ENCODE assay signal across 9 cellular contexts in the genomic region with DNA sequence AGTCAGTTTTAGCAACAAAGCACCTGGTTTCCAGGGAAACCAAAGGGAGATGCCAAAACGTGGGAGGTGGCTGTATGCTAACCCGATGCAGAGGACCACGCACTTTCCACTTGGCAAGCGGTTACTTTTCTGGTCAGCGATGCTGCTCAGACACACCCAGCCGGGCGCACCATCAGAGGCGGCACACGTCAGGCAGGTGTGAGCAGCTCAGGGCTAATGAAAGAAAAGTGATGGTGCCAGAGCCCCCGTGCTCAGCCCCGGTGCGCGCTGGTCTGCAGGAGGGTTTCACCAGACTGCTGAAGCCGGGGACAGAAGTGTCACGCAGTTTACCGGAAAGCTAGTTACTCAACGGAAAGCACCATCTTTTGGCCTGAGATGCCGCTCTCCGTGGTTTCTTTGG. TPM values are rescaled to one million over a fixed set of nuclear protein-coding genes. Genes with fewer than 3 reads are reported as not detected.
DNase-seq lines count a peak whose midpoint lies in the region; ATAC-seq, FAIRE-seq and TF ChIP-seq lines count a peak whose summit lies in the region.
"Had no signal": no experiment of that assay in that cellular context is flagged by ENCODE, and none has a peak within 500 bp of the region (broad histone marks: within the 10 kb centered on the region; RNA-seq: fewer than 3 reads in every experiment).

No MANE protein-coding gene starts in this region.

- TF ChIP-seq EP300 in HepG2 (IDR thresholded peaks at IDR 0.05; ENCODE audit: low read depth in 2 of 2, low read length in 2 of 2) (no peak), HepG2 (CRISPR knock-in tag; IDR thresholded peaks at IDR 0.05; ENCODE audit: borderline replicate concordance) (no peak), K562 (IDR thresholded peaks at IDR 0.05; ENCODE audit: low read length) (no peak)

- in situ Hi-C loops in HepG2 (cut with HindIII; ENCODE audit: extremely low pct_ligation_motif_present, low pct_unique_long_range_greater_than_20kb) (no loop called here), K562 (cut with MboI) (loop anchor here (25.0 kb wide), 2 partner anchors 832 to 1032 kb away; a partner anchor contains a TSS)

- intact Hi-C loops in HepG2 (cut with micrococcal nuclease; ENCODE audit: unreplicated experiment) (no loop called here), right lobe of liver (cut with DNase I) (no loop called here), K562 (cut with micrococcal nuclease) (no loop called here)

- no peaks in the 10 kb centered on the region for H3K27me3 Mint-ChIP-seq in neural crest cell (ENCODE audit: low read depth)

- H3K36me3 ChIP-seq in HepG2 (replicated peaks in 1 of 2; ENCODE audit: control insufficient read depth in 1 of 2, insufficient read depth in 2 of 2, low read length in 2 of 2): peaks cover 4 to 22% of the 10 kb centered on the region in 2 experiments; a peak in 4 of 5 replicates
- H3K36me3 ChIP-seq in right lobe of liver: peaks cover 0 to 11% (median 4%) of the 10 kb centered on the region in 4 donors
- H3K36me3 ChIP-seq in K562 (ENCODE audit: control insufficient read depth, insufficient read depth, low read length): peaks cover 84% of the 10 kb centered on the region

- BruUV-seq in HepG2 (replicated peaks; lab: Mats Ljungman, UMichigan) (no TSS peak), K562 (replicated peaks; lab: Mats Ljungman, UMichigan) (no TSS peak)

- H3K9me3 ChIP-seq in HepG2 (ENCODE audit: low read length) (no peaks in the 10 kb centered on the region), right lobe of liver (no peaks in the 10 kb centered on the region), K562 (replicated peaks; ENCODE audit: control insufficient read depth, insufficient read depth, low read depth, low read length) (no peaks in the 10 kb centered on the region)

- ATAC-seq in HepG2: no peak
- ATAC-seq in right lobe of liver: no peak
- no peak for ATAC-seq in K562
- ATAC-seq in GM18505 (IDR thresholded peaks at IDR 0.05; ENCODE audit: unreplicated experiment): no peak

- no peak overlapping the region for H3K27ac Mint-ChIP-seq in neural crest cell (ENCODE audit: unreplicated experiment)

- H4K20me1 ChIP-seq in HepG2 (ENCODE audit: insufficient read depth, low read length) (no peaks in the 10 kb centered on the region), K562 (replicated peaks; ENCODE audit: control insufficient read depth, insufficient read depth, low read length) (peaks cover 11% of the 10 kb centered on the region)

- no peaks in the 10 kb centered on the region for H3K9me1 ChIP-seq in K562 (ENCODE audit: control insufficient read depth, insufficient read depth, low read length)

- H3K4me3 Mint-ChIP-seq in neural crest cell: peak overlapping the region; percentile 82

- H3K9ac ChIP-seq in HepG2 (ENCODE audit: insufficient read depth, low read depth, low read length) (peak overlapping the region; percentile 28; the same call in 1 of the 2 replicates), K562 (ENCODE audit: insufficient read depth in 1 of 2, low read depth in 2 of 2, low read length in 2 of 2) (peak overlapping the region in 1 of 2 experiments; percentile 43; a peak in 1 of 4 replicates)

- TF ChIP-seq RAD21 in HepG2 (CRISPR knock-in tag; IDR thresholded peaks at IDR 0.05): no peak
- TF ChIP-seq RAD21 in K562 (CRISPR knock-in tag; conservative IDR thresholded peaks at IDR 0.05 in 1 of 2, IDR thresholded peaks at IDR 0.05 in 1 of 2): no peak

- H3K4me1 Mint-ChIP-seq in neural crest cell: peaks cover 19% of the 10 kb centered on the region

- H3K4me2 ChIP-seq in HepG2 (ENCODE audit: low read depth, low read length): no peak overlapping the region
- no peak overlapping the region for H3K4me2 ChIP-seq in K562 (ENCODE audit: insufficient read depth, low read length)

- CTCF ChIA-PET in HepG2 (lab: Yijun Ruan, JAX; ENCODE audit: low intra/inter-chr PET ratio, low total read pairs) (interaction anchor here (0.7 to 2.9 kb wide), 4 partner anchors 7 to 568 kb away, joined by 3 to 26 read pairs (median 12); no protein-coding TSS in a partner anchor), K562 (lab: Yijun Ruan, JAX; ENCODE audit: low intra/inter-chr PET ratio) (interaction anchor here (2.4 kb wide), 1 partner anchor 567 kb away, joined by 15 read pairs; no protein-coding TSS in a partner anchor)

- no peaks in the 10 kb centered on the region for H3K9me3 Mint-ChIP-seq in neural crest cell

- no peak for DNase-seq in HepG2 (ENCODE audit: low spot score)
- DNase-seq in right lobe of liver: no peak
- DNase-seq in K562 (ENCODE audit: extremely low read depth in 1 of 4, low spot score in 3 of 4): no peak
- no peak for DNase-seq in neural crest cell (ENCODE audit: low read depth, low spot score)
- no peak for DNase-seq in NCI-H345 (lab: John Stamatoyannopoulos, UW)
- DNase-seq in cerebellum (ENCODE audit: low spot score): no peak
- DNase-seq: NCI-H1436 treated with DMSO at 0.1 percent for 48 hours had no signal

- H3K79me2 ChIP-seq in HepG2 (ENCODE audit: insufficient read depth, low read length) (peaks cover 13% of the 10 kb centered on the region), K562 (ENCODE audit: control insufficient read depth, insufficient read depth, low read length) (peaks cover 14% of the 10 kb centered on the region)

- H3K4me1 ChIP-seq in HepG2 (ENCODE audit: insufficient read depth, low read length): peaks cover 58% of the 10 kb centered on the region
- peaks cover 0 to 9% (median 4%) of the 10 kb centered on the region in 4 donors for H3K4me1 ChIP-seq in right lobe of liver
- H3K4me1 ChIP-seq in K562 (replicated peaks in 1 of 2; ENCODE audit: control insufficient read depth in 2 of 2, insufficient read depth in 2 of 2, low read length in 2 of 2): peaks cover 9 to 11% of the 10 kb centered on the region in 2 experiments; a peak in 4 of 5 replicates

- WGBS in HepG2 (ENCODE audit: low lambda C conversion rate): 93% methylated on average over 19 of the region's 19 CpGs
- 83% methylated on average over 10 of the region's 19 CpGs for WGBS in right lobe of liver (ENCODE audit: insufficient coverage, low coverage, low lambda C conversion rate, missing lambda C conversion rate)
- 93% methylated on average over 19 of the region's 19 CpGs for WGBS in K562 (ENCODE audit: insufficient coverage, low coverage, missing lambda C conversion rate)

- no peaks in the 10 kb centered on the region for H3K36me3 Mint-ChIP-seq in neural crest cell (ENCODE audit: low read depth)

- TF ChIP-seq CTCF in HepG2 (CRISPR knock-in tag; IDR thresholded peaks at IDR 0.05): no peak
- TF ChIP-seq CTCF in right lobe of liver (IDR thresholded peaks at IDR 0.05): no peak
- TF ChIP-seq CTCF in K562 (IDR thresholded peaks at IDR 0.05 in 2 of 3, conservative IDR thresholded peaks at IDR 0.05 in 1 of 3; ENCODE audit: insufficient read depth in 2 of 3, low read depth in 1 of 3, low read length in 3 of 3): no peak
- no peak for TF ChIP-seq CTCF in neural crest cell (conservative IDR thresholded peaks at IDR 0.05)

- POLR2A ChIA-PET in HepG2 (lab: Yijun Ruan, JAX) (interaction anchor here (1.6 to 8.9 kb wide), 3 partner anchors 12 to 28 kb away, joined by 3 to 128 read pairs (median 30); a partner anchor contains a TSS), K562 (lab: Yijun Ruan, JAX) (interaction anchor here (1.1 kb wide), 1 partner anchor 9 kb away, joined by 3 read pairs; no protein-coding TSS in a partner anchor)

- H2AFZ ChIP-seq in HepG2 (ENCODE audit: low read length) (no peak overlapping the region), K562 (ENCODE audit: low read depth, low read length) (no peak overlapping the region)

- TF ChIP-seq POLR2A in HepG2 (IDR thresholded peaks at IDR 0.05; ENCODE audit: insufficient read depth in 1 of 2, low read depth in 2 of 2, low read length in 2 of 2): no peak
- TF ChIP-seq POLR2A in right lobe of liver (IDR thresholded peaks at IDR 0.05): no peak
- TF ChIP-seq POLR2A in K562 (conservative IDR thresholded peaks at IDR 0.05): no peak
- no peak for TF ChIP-seq POLR2A in GM18505 (IDR thresholded peaks at IDR 0.05; ENCODE audit: borderline replicate concordance, extremely low read depth, insufficient read depth, insufficient read length)

- H3K27me3 ChIP-seq in HepG2 (ENCODE audit: control insufficient read depth in 1 of 2, insufficient read depth in 2 of 2, low read length in 2 of 2): no peaks in the 10 kb centered on the region
- no peaks in the 10 kb centered on the region for H3K27me3 ChIP-seq in right lobe of liver
- no peaks in the 10 kb centered on the region for H3K27me3 ChIP-seq in K562 (ENCODE audit: control insufficient read depth in 2 of 2, insufficient read depth in 2 of 2, low read length in 2 of 2)

- FAIRE-seq in HepG2 (lab: Jason Lieb, UNC): no peak
- FAIRE-seq in K562 (lab: Jason Lieb, UNC): no peak
- FAIRE-seq: H54 had no signal

- H3K4me3 ChIP-seq in HepG2 (replicated peaks in 1 of 3; ENCODE audit: insufficient read depth in 1 of 3, low read depth in 2 of 3, low read length in 3 of 3): no peak overlapping the region
- no peak overlapping the region for H3K4me3 ChIP-seq in right lobe of liver
- H3K4me3 ChIP-seq in K562: no peak overlapping the region

- H3K27ac ChIP-seq in HepG2 (ENCODE audit: extremely low read length, insufficient read depth, low read length) (peak overlapping the region; percentile 40), right lobe of liver (no peak overlapping the region), K562 (ENCODE audit: extremely low read depth, low read depth, low read length) (no peak overlapping the region)

RNA-seq across cellular contexts. Expression of a gene that starts 5.7 kb away (rescaled TPM):
- 11.3 and 15.0 TPM in 2 replicates for total RNA-seq in HepG2 (2016; rRNA removed; fragmentation: Illumina TruSeq; extraction: Trizol)
- 9.2 and 10.5 TPM in 2 replicates for total RNA-seq in HepG2 (2016; cell fraction: cytosol; rRNA removed; fragmentation: Illumina TruSeq; extraction: Trizol; ENCODE audit: low read depth)
- total RNA-seq in HepG2 (2016; cell fraction: insoluble cytoplasmic fraction; rRNA removed; fragmentation: Illumina TruSeq; extraction: Trizol): 9.0 and 17.0 TPM in 2 replicates
- 11.5 and 13.4 TPM in 2 replicates for total RNA-seq in HepG2 (2016; cell fraction: membrane; rRNA removed; fragmentation: Illumina TruSeq; extraction: Trizol)
- total RNA-seq in HepG2 (2016; cell fraction: nucleus; rRNA removed; fragmentation: Illumina TruSeq; extraction: Trizol): 17.6 and 20.5 TPM in 2 replicates
- 11.8 and 13.8 TPM in 2 replicates for polyA plus RNA-seq in HepG2 (2011; rRNA removed)
- 9.3 TPM in 2 replicates for polyA plus RNA-seq in HepG2 (2011; cell fraction: cytosol; rRNA removed)
- polyA plus RNA-seq in HepG2 (2011; cell fraction: nucleus; rRNA removed): 32.0 and 35.0 TPM in 2 replicates
- 10.6 and 11.8 TPM in 2 replicates for polyA plus RNA-seq in HepG2 (2012)
- 5.3 and 6.8 TPM in 2 replicates for polyA plus RNA-seq in HepG2 (2016; cell fraction: cytosol; fragmentation: Illumina TruSeq; extraction: Trizol; ENCODE audit: low read depth)
- 13.9 and 14.6 TPM in 2 replicates for polyA plus RNA-seq in HepG2 (2016; cell fraction: insoluble cytoplasmic fraction; fragmentation: Illumina TruSeq; extraction: Trizol; ENCODE audit: low read depth)
- 9.0 and 9.4 TPM in 2 replicates for polyA plus RNA-seq in HepG2 (2016; cell fraction: membrane; fragmentation: Illumina TruSeq; extraction: Trizol; ENCODE audit: low read depth)
- polyA plus RNA-seq in HepG2 (2016; cell fraction: nucleus; fragmentation: Illumina TruSeq; extraction: Trizol; ENCODE audit: insufficient read depth, low read depth): 40.5 and 43.2 TPM in 2 replicates
- polyA minus RNA-seq in HepG2 (2011; rRNA and poly(A)+ RNA removed; ENCODE audit: low replicate concordance): 17.9 and 33.2 TPM in 2 replicates
- polyA minus RNA-seq in HepG2 (2011; cell fraction: cytosol; rRNA and poly(A)+ RNA removed): 4.6 TPM in 2 replicates
- polyA minus RNA-seq in HepG2 (2011; cell fraction: nucleus; rRNA and poly(A)+ RNA removed): 22.3 and 29.4 TPM in 2 replicates
- 1 to 10 TPM; 4.1 to 7.9 (median 5.6) TPM for total RNA-seq in right lobe of liver
- total RNA-seq in K562 (2011; cell fraction: chromatin; rRNA removed; ENCODE audit: low replicate concordance): 57.3 and 78.3 TPM in 2 replicates
- 45.9 and 51.0 TPM in 2 replicates for total RNA-seq in K562 (2011; cell fraction: nucleolus; rRNA removed)
- 63.6 and 86.3 TPM in 2 replicates for total RNA-seq in K562 (2011; cell fraction: nucleoplasm; rRNA removed)
- 26.0 and 27.9 TPM in 2 replicates for total RNA-seq in K562 (2014; rRNA removed)
- total RNA-seq in K562 (2014; rRNA removed; fragmentation: Illumina TruSeq; extraction: Trizol): 14.3 and 16.3 TPM in 2 replicates
- 18.6 and 19.1 TPM in 2 replicates for total RNA-seq in K562 (2015; rRNA removed; fragmentation: Illumina TruSeq; extraction: Trizol)
- total RNA-seq in K562 (2021): 18.7 and 21.4 TPM in 2 replicates
- 15.9 and 19.9 TPM in 2 replicates for polyA plus RNA-seq in K562 (2011; rRNA removed)
- polyA plus RNA-seq in K562 (2011; cell fraction: cytosol; rRNA removed): 22.3 and 22.4 TPM in 2 replicates
- 29.3 and 45.4 TPM in 2 replicates for polyA plus RNA-seq in K562 (2011; cell fraction: nucleus; rRNA removed)
- 15.8 and 17.4 TPM in 2 replicates for polyA plus RNA-seq in K562 (2012)
- polyA plus RNA-seq in K562 (2014; fragmentation: Illumina TruSeq; extraction: Trizol): 18.9 and 20.3 TPM in 2 replicates
- 1 to 10 TPM; 2.6 to 3.7 TPM for polyA plus RNA-seq in K562 (2014; fragmentation: Nextera tagmentation; extraction: Ambion mirVana)
- 36.8 and 43.4 TPM in 2 replicates for polyA plus RNA-seq in K562 (2014; rRNA removed)
- 13.3 and 22.2 TPM in 2 replicates for polyA minus RNA-seq in K562 (2011; rRNA and poly(A)+ RNA removed)
- polyA minus RNA-seq in K562 (2011; cell fraction: cytosol; rRNA and poly(A)+ RNA removed): 7.5 and 7.6 TPM in 2 replicates
- 17.8 and 18.2 TPM in 2 replicates for polyA minus RNA-seq in K562 (2011; cell fraction: nucleus; rRNA and poly(A)+ RNA removed)
- 24.7 and 26.6 TPM in 2 replicates for total RNA-seq in neural crest cell
- total RNA-seq in cerebellum: 22.3 TPM

RNA-seq across cellular contexts. Expression of a gene that starts 28.5 kb away (rescaled TPM):
- 107 and 117 TPM in 2 replicates for total RNA-seq in HepG2 (2016; rRNA removed; fragmentation: Illumina TruSeq; extraction: Trizol)
- total RNA-seq in HepG2 (2016; cell fraction: cytosol; rRNA removed; fragmentation: Illumina TruSeq; extraction: Trizol; ENCODE audit: low read depth): 18.0 and 19.0 TPM in 2 replicates
- total RNA-seq in HepG2 (2016; cell fraction: insoluble cytoplasmic fraction; rRNA removed; fragmentation: Illumina TruSeq; extraction: Trizol): 91.6 and 108 TPM in 2 replicates
- total RNA-seq in HepG2 (2016; cell fraction: membrane; rRNA removed; fragmentation: Illumina TruSeq; extraction: Trizol): 58.9 and 60.9 TPM in 2 replicates
- 68.6 and 72.9 TPM in 2 replicates for total RNA-seq in HepG2 (2016; cell fraction: nucleus; rRNA removed; fragmentation: Illumina TruSeq; extraction: Trizol)
- polyA plus RNA-seq in HepG2 (2011; rRNA removed): 126 and 136 TPM in 2 replicates
- 73.2 and 112 TPM in 2 replicates for polyA plus RNA-seq in HepG2 (2011; cell fraction: cytosol; rRNA removed)
- polyA plus RNA-seq in HepG2 (2011; cell fraction: nucleus; rRNA removed): 161 and 292 TPM in 2 replicates
- polyA plus RNA-seq in HepG2 (2012): 60.9 and 65.2 TPM in 2 replicates
- polyA plus RNA-seq in HepG2 (2016; cell fraction: cytosol; fragmentation: Illumina TruSeq; extraction: Trizol; ENCODE audit: low read depth): 10.4 and 11.6 TPM in 2 replicates
- 75.4 and 106 TPM in 2 replicates for polyA plus RNA-seq in HepG2 (2016; cell fraction: insoluble cytoplasmic fraction; fragmentation: Illumina TruSeq; extraction: Trizol; ENCODE audit: low read depth)
- polyA plus RNA-seq in HepG2 (2016; cell fraction: membrane; fragmentation: Illumina TruSeq; extraction: Trizol; ENCODE audit: low read depth): 24.6 and 25.9 TPM in 2 replicates
- polyA plus RNA-seq in HepG2 (2016; cell fraction: nucleus; fragmentation: Illumina TruSeq; extraction: Trizol; ENCODE audit: insufficient read depth, low read depth): 90.1 and 100 TPM in 2 replicates
- 30.5 and 379 TPM in 2 replicates for polyA minus RNA-seq in HepG2 (2011; rRNA and poly(A)+ RNA removed; ENCODE audit: low replicate concordance)
- 191 and 225 TPM in 2 replicates for polyA minus RNA-seq in HepG2 (2011; cell fraction: cytosol; rRNA and poly(A)+ RNA removed)
- polyA minus RNA-seq in HepG2 (2011; cell fraction: nucleus; rRNA and poly(A)+ RNA removed): 120 and 156 TPM in 2 replicates
- total RNA-seq in right lobe of liver: 100 to 1,000 TPM in 3 of 6 experiments, 10 to 100 TPM in 3; 67.0 to 283 (median 94.1) TPM
- total RNA-seq in K562 (2011; cell fraction: chromatin; rRNA removed; ENCODE audit: low replicate concordance): 9.3 and 33.6 TPM in 2 replicates
- total RNA-seq in K562 (2011; cell fraction: nucleolus; rRNA removed): 22.5 and 33.2 TPM in 2 replicates
- total RNA-seq in K562 (2011; cell fraction: nucleoplasm; rRNA removed): 11.1 and 13.8 TPM in 2 replicates
- 7.7 and 11.4 TPM in 2 replicates for total RNA-seq in K562 (2014; rRNA removed)
- total RNA-seq in K562 (2014; rRNA removed; fragmentation: Illumina TruSeq; extraction: Trizol): 3.1 TPM in 2 replicates
- total RNA-seq in K562 (2015; rRNA removed; fragmentation: Illumina TruSeq; extraction: Trizol): 2.2 and 3.8 TPM in 2 replicates
- total RNA-seq in K562 (2021): 18.9 and 23.3 TPM in 2 replicates
- 16.7 and 19.7 TPM in 2 replicates for polyA plus RNA-seq in K562 (2011; rRNA removed)
- polyA plus RNA-seq in K562 (2011; cell fraction: cytosol; rRNA removed): 16.2 and 30.6 TPM in 2 replicates
- polyA plus RNA-seq in K562 (2011; cell fraction: nucleus; rRNA removed): 20.4 and 50.8 TPM in 2 replicates
- 6.0 and 6.3 TPM in 2 replicates for polyA plus RNA-seq in K562 (2012)
- polyA plus RNA-seq in K562 (2014; fragmentation: Illumina TruSeq; extraction: Trizol): 3.0 and 6.5 TPM in 2 replicates
- polyA plus RNA-seq in K562 (2014; fragmentation: Nextera tagmentation; extraction: Ambion mirVana): under 1 TPM; 0.04 to 0.13 TPM
- polyA plus RNA-seq in K562 (2014; rRNA removed): 6.4 and 7.5 TPM in 2 replicates
- 10.3 and 15.0 TPM in 2 replicates for polyA minus RNA-seq in K562 (2011; rRNA and poly(A)+ RNA removed)
- polyA minus RNA-seq in K562 (2011; cell fraction: cytosol; rRNA and poly(A)+ RNA removed): 29.4 and 35.4 TPM in 2 replicates
- polyA minus RNA-seq in K562 (2011; cell fraction: nucleus; rRNA and poly(A)+ RNA removed): 44.4 and 45.2 TPM in 2 replicates
- total RNA-seq in neural crest cell: 344 and 350 TPM in 2 replicates
- total RNA-seq in cerebellum: 20.8 TPM

RNA-seq across cellular contexts. Expression of a gene that starts 34.3 kb away (rescaled TPM):
- total RNA-seq in HepG2 (2016; rRNA removed; fragmentation: Illumina TruSeq; extraction: Trizol): not detected in 2 replicates
- total RNA-seq in HepG2 (2016; cell fraction: cytosol; rRNA removed; fragmentation: Illumina TruSeq; extraction: Trizol; ENCODE audit: low read depth): not detected in 2 replicates
- 0.04 TPM in 1 of 2 replicates, not detected in the other for total RNA-seq in HepG2 (2016; cell fraction: insoluble cytoplasmic fraction; rRNA removed; fragmentation: Illumina TruSeq; extraction: Trizol)
- total RNA-seq in HepG2 (2016; cell fraction: membrane; rRNA removed; fragmentation: Illumina TruSeq; extraction: Trizol): not detected in 2 replicates
- not detected in 2 replicates for total RNA-seq in HepG2 (2016; cell fraction: nucleus; rRNA removed; fragmentation: Illumina TruSeq; extraction: Trizol)
- polyA plus RNA-seq in HepG2 (2011; rRNA removed): 0.07 and 0.16 TPM in 2 replicates
- polyA plus RNA-seq in HepG2 (2011; cell fraction: cytosol; rRNA removed): 0.03 and 0.06 TPM in 2 replicates
- 0.62 and 0.74 TPM in 2 replicates for polyA plus RNA-seq in HepG2 (2011; cell fraction: nucleus; rRNA removed)
- 0.08 and 0.11 TPM in 2 replicates for polyA plus RNA-seq in HepG2 (2012)
- not detected in 2 replicates for polyA plus RNA-seq in HepG2 (2016; cell fraction: cytosol; fragmentation: Illumina TruSeq; extraction: Trizol; ENCODE audit: low read depth)
- not detected in 2 replicates for polyA plus RNA-seq in HepG2 (2016; cell fraction: insoluble cytoplasmic fraction; fragmentation: Illumina TruSeq; extraction: Trizol; ENCODE audit: low read depth)
- polyA plus RNA-seq in HepG2 (2016; cell fraction: membrane; fragmentation: Illumina TruSeq; extraction: Trizol; ENCODE audit: low read depth): not detected in 2 replicates
- 0.36 and 0.37 TPM in 2 replicates for polyA plus RNA-seq in HepG2 (2016; cell fraction: nucleus; fragmentation: Illumina TruSeq; extraction: Trizol; ENCODE audit: insufficient read depth, low read depth)
- 0.21 TPM in 1 of 2 replicates, not detected in the other for polyA minus RNA-seq in HepG2 (2011; rRNA and poly(A)+ RNA removed; ENCODE audit: low replicate concordance)
- not detected in 2 replicates for polyA minus RNA-seq in HepG2 (2011; cell fraction: cytosol; rRNA and poly(A)+ RNA removed)
- not detected in 2 replicates for polyA minus RNA-seq in HepG2 (2011; cell fraction: nucleus; rRNA and poly(A)+ RNA removed)
- total RNA-seq in right lobe of liver: under 1 TPM in 1 of 6 experiments, not detected in 5; 0.18 TPM
- not detected in 2 replicates for total RNA-seq in K562 (2011; cell fraction: chromatin; rRNA removed; ENCODE audit: low replicate concordance)
- not detected in 2 replicates for total RNA-seq in K562 (2011; cell fraction: nucleolus; rRNA removed)
- total RNA-seq in K562 (2011; cell fraction: nucleoplasm; rRNA removed): not detected in 2 replicates
- not detected in 2 replicates for total RNA-seq in K562 (2014; rRNA removed)
- not detected in 2 replicates for total RNA-seq in K562 (2014; rRNA removed; fragmentation: Illumina TruSeq; extraction: Trizol)
- not detected in 2 replicates for total RNA-seq in K562 (2015; rRNA removed; fragmentation: Illumina TruSeq; extraction: Trizol)
- total RNA-seq in K562 (2021): 0.07 and 0.11 TPM in 2 replicates
- not detected in 2 replicates for polyA plus RNA-seq in K562 (2011; rRNA removed)
- polyA plus RNA-seq in K562 (2011; cell fraction: cytosol; rRNA removed): not detected in 2 replicates
- not detected in 2 replicates for polyA plus RNA-seq in K562 (2011; cell fraction: nucleus; rRNA removed)
- polyA plus RNA-seq in K562 (2012): not detected in 2 replicates
- polyA plus RNA-seq in K562 (2014; fragmentation: Illumina TruSeq; extraction: Trizol): not detected in 2 replicates
- not detected for polyA plus RNA-seq in K562 (2014; fragmentation: Nextera tagmentation; extraction: Ambion mirVana)
- polyA plus RNA-seq in K562 (2014; rRNA removed): not detected in 2 replicates
- polyA minus RNA-seq in K562 (2011; rRNA and poly(A)+ RNA removed): not detected in 2 replicates
- polyA minus RNA-seq in K562 (2011; cell fraction: cytosol; rRNA and poly(A)+ RNA removed): not detected in 2 replicates
- polyA minus RNA-seq in K562 (2011; cell fraction: nucleus; rRNA and poly(A)+ RNA removed): not detected in 2 replicates
- total RNA-seq in neural crest cell: 0.21 and 0.34 TPM in 2 replicates
- 5.2 TPM for total RNA-seq in cerebellum
